In genomic region chr6:15911753-15912504, GRCh38 we compare ENCODE assay signal across 16 cellular contexts.
DNase-seq lines count a peak whose midpoint lies in the region; TF ChIP-seq lines count a peak whose summit lies in the region.
"Had no signal": no experiment of that assay in that cellular context is flagged by ENCODE, and none has a peak within 500 bp of the region (broad histone marks: within the 10 kb centered on the region; RNA-seq: fewer than 3 reads in every experiment).

No MANE protein-coding gene starts in this region.

- H3K9ac ChIP-seq in HUES48 (ENCODE audit: low read depth, low read length) = peak overlapping the region; percentile 27; the same call in 1 of the 2 replicates

- no peak overlapping the region for H3K4me3 Mint-ChIP-seq in activated naive CD8-positive, alpha-beta T cell treated with anti-CD3 and anti-CD28 coated beads for 36 hours
- H3K4me3 Mint-ChIP-seq: nephron progenitor cell had no signal

- H3K27me3 Mint-ChIP-seq in activated naive CD8-positive, alpha-beta T cell treated with anti-CD3 and anti-CD28 coated beads for 36 hours = no peaks in the 10 kb centered on the region

- H3K4me1 ChIP-seq in HUES48 (ENCODE audit: control insufficient read depth, insufficient read depth, low read length) = peaks cover 51% of the 10 kb centered on the region

- no peak overlapping the region for H3K27ac Mint-ChIP-seq in activated naive CD8-positive, alpha-beta T cell treated with anti-CD3 and anti-CD28 coated beads for 36 hours
- H3K27ac Mint-ChIP-seq: nephron progenitor cell had no signal

- peak overlapping the region; percentile 67 for H3K27ac ChIP-seq in HUES48 (ENCODE audit: low read depth, low read length)

- peaks cover 2% of the 10 kb centered on the region for H3K9me3 Mint-ChIP-seq in activated naive CD8-positive, alpha-beta T cell treated with anti-CD3 and anti-CD28 coated beads for 36 hours

- intact Hi-C loops in head of caudate nucleus (cut with DNase I) = no loop called here

- H3K36me3 ChIP-seq in HUES48 (ENCODE audit: control insufficient read depth, insufficient read depth, low read length) = no peaks in the 10 kb centered on the region
- H3K36me3 ChIP-seq: MG63 had no signal

- DNase-seq in activated CD4-positive, alpha-beta T cell treated with anti-CD3 and anti-CD28 coated beads for 24 hours (ENCODE audit: low read depth in 2 of 2) = peak; percentile 31 to 41
- DNase-seq in activated CD4-positive, alpha-beta T cell treated with anti-CD3 and anti-CD28 coated beads, Interleukin-2, amount 50 U/mL, for 4 hours = no peak
- peak; percentile 24 for DNase-seq in activated naive CD8-positive, alpha-beta T cell treated with anti-CD3 and anti-CD28 coated beads for 36 hours
- DNase-seq in stimulated activated CD4-positive, alpha-beta T cell treated with anti-CD3 and anti-CD28 coated beads, Interleukin-2, amount 100 ng/mL, for 24 hours = peak; percentile 33 to 52
- no peak for DNase-seq in foreskin fibroblast
- DNase-seq in GM20000 (ENCODE audit: low spot score) = no peak
- DNase-seq in head of caudate nucleus = no peak
- DNase-seq: caudate nucleus; DND-41; effector memory CD4-positive, alpha-beta T cell; MG63; NCI-H2081; NCI-H748 treated with DMSO at 0.1 percent for 48 hours; nephron progenitor cell had no signal

- H3K4me3 ChIP-seq in HUES48 (ENCODE audit: low read depth, low read length) = peak overlapping the region; percentile 37
- no peak overlapping the region for H3K4me3 ChIP-seq in foreskin fibroblast (ENCODE audit: low read depth in 1 of 2, low read length in 2 of 2)
- H3K4me3 ChIP-seq: lung, MG63 had no signal

- no peak for TF ChIP-seq CTCF in foreskin fibroblast (IDR thresholded peaks at IDR 0.05; ENCODE audit: low read depth, low read length)
- no peak for TF ChIP-seq CTCF in GM20000 (IDR thresholded peaks at IDR 0.05; ENCODE audit: extremely low read depth, missing control alignments)

- no peaks in the 10 kb centered on the region for H3K9me3 ChIP-seq in HUES48 (ENCODE audit: control insufficient read depth, insufficient read depth, low read length)
- H3K9me3 ChIP-seq: MG63 had no signal

- peaks cover 19% of the 10 kb centered on the region for H3K4me1 Mint-ChIP-seq in activated naive CD8-positive, alpha-beta T cell treated with anti-CD3 and anti-CD28 coated beads for 36 hours

- H3K27me3 ChIP-seq in HUES48 (ENCODE audit: control insufficient read depth, insufficient read depth, low read length) = no peaks in the 10 kb centered on the region
- H3K27me3 ChIP-seq: MG63 had no signal

- no peaks in the 10 kb centered on the region for H3K36me3 Mint-ChIP-seq in activated naive CD8-positive, alpha-beta T cell treated with anti-CD3 and anti-CD28 coated beads for 36 hours

Comparison
In these comparisons a context has a peak if more than half of its experiments do, and no peak if none do; other contexts are left out.
1. DNase-seq: peak in activated CD4-positive, alpha-beta T cell treated with anti-CD3 and anti-CD28 coated beads for 24 hours (2 of 2), activated naive CD8-positive, alpha-beta T cell treated with anti-CD3 and anti-CD28 coated beads for 36 hours (single experiment) and stimulated activated CD4-positive, alpha-beta T cell treated with anti-CD3 and anti-CD28 coated beads, Interleukin-2, amount 100 ng/mL, for 24 hours (2 of 2); none in activated CD4-positive, alpha-beta T cell treated with anti-CD3 and anti-CD28 coated beads, Interleukin-2, amount 50 U/mL, for 4 hours (0 of 2), foreskin fibroblast (0 of 2), GM20000 (single experiment) and head of caudate nucleus (0 of 42).